In the genomic region with DNA sequence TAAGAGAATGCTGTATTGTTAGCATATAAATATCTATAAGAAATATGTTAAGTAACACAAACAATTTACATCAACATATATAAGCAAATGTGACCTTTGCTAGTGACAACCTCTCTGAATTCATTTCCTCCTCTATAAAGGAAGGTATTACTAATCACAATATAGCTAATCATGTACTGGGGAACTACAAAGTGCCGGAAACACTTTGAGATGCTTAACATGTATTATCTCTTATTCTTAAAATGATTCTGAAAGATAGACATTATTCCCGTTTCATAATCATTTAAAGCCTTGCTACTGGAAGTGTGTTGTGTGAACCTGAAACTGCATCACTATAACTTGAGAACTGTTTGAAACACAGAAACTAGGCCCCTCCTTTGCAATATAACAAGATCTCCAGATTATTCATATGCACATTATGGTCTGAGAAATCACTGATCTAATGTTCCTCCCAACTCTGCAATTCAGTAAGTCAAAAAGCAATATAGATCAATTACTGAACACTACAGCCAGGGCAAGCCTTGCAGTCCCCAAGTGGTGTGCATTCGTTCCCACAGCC, we compare ENCODE assay signal across 25 cellular contexts. TPM values are rescaled to one million over a fixed set of nuclear protein-coding genes. Genes with fewer than 3 reads are reported as not detected.
DNase-seq lines count a peak whose midpoint lies in the region; ATAC-seq and FAIRE-seq lines count a peak whose summit lies in the region.
"Had no signal": no experiment of that assay in that cellular context is flagged by ENCODE, and none has a peak within 500 bp of the region (broad histone marks: within the 10 kb centered on the region; RNA-seq: fewer than 3 reads in every experiment).

No MANE protein-coding gene starts in this region.

- H3K36me3 Mint-ChIP-seq in activated CD4-positive, alpha-beta T cell treated with anti-CD3 and anti-CD28 coated beads for 36 hours (ENCODE audit: low read depth), result peaks cover 19% of the 10 kb centered on the region
- peaks cover 3% of the 10 kb centered on the region for H3K36me3 Mint-ChIP-seq in activated naive CD4-positive, alpha-beta T cell treated with anti-CD3 and anti-CD28 coated beads for 36 hours (ENCODE audit: low read depth)
- H3K36me3 Mint-ChIP-seq in activated naive CD4-positive, alpha-beta T cell treated with anti-CD3 and anti-CD28 coated beads, Interleukin-2, amount 10 ng/mL, durations not matched to agents 7 days and 5 days, result peaks cover 11% of the 10 kb centered on the region
- peaks cover 2% of the 10 kb centered on the region for H3K36me3 Mint-ChIP-seq in T-helper 17 cell (ENCODE audit: low read depth)

- no peaks in the 10 kb centered on the region for H3K27me3 Mint-ChIP-seq in activated CD4-positive, alpha-beta T cell treated with anti-CD3 and anti-CD28 coated beads for 36 hours
- H3K27me3 Mint-ChIP-seq in activated naive CD4-positive, alpha-beta T cell treated with anti-CD3 and anti-CD28 coated beads for 36 hours (ENCODE audit: low read depth), result no peaks in the 10 kb centered on the region
- no peaks in the 10 kb centered on the region for H3K27me3 Mint-ChIP-seq in activated naive CD4-positive, alpha-beta T cell treated with anti-CD3 and anti-CD28 coated beads, Interleukin-2, amount 10 ng/mL, durations not matched to agents 7 days and 5 days
- H3K27me3 Mint-ChIP-seq in T-helper 17 cell, result no peaks in the 10 kb centered on the region
- H3K27me3 Mint-ChIP-seq: CD4-positive, alpha-beta memory T cell had no signal

- H3K4me1 ChIP-seq in small intestine (ENCODE audit: control insufficient read depth in 2 of 2, insufficient read depth in 1 of 2, low read depth in 1 of 2, low read length in 1 of 2), result peaks cover 0 to 5% of the 10 kb centered on the region in 2 donors
- H3K4me1 ChIP-seq in SJCRH30, result no peaks in the 10 kb centered on the region
- H3K4me1 ChIP-seq: A549; BE2C; BLaER1 treated with 17β-estradiol and CSF1 and Interleukin-3, amounts not matched to agents 10 nM and 100 nM had no signal

- POLR2A ChIA-PET in activated CD4-positive, alpha-beta T cell treated with anti-CD3 and anti-CD28 coated beads for 36 hours (lab: Charles Lee), result no interaction called here

- H3K9me3 Mint-ChIP-seq in activated CD4-positive, alpha-beta T cell treated with anti-CD3 and anti-CD28 coated beads for 36 hours (ENCODE audit: low read depth), result no peaks in the 10 kb centered on the region
- no peaks in the 10 kb centered on the region for H3K9me3 Mint-ChIP-seq in activated naive CD4-positive, alpha-beta T cell treated with anti-CD3 and anti-CD28 coated beads for 36 hours
- no peaks in the 10 kb centered on the region for H3K9me3 Mint-ChIP-seq in activated naive CD4-positive, alpha-beta T cell treated with anti-CD3 and anti-CD28 coated beads, Interleukin-2, amount 10 ng/mL, durations not matched to agents 7 days and 5 days
- H3K9me3 Mint-ChIP-seq: CD14-positive monocyte; CD4-positive, alpha-beta memory T cell; GM23338; H9 had no signal

- H3K36me3 ChIP-seq in small intestine (ENCODE audit: control insufficient read depth in 2 of 2, insufficient read depth in 2 of 2, low read length in 2 of 2), result peaks cover 4 to 5% of the 10 kb centered on the region in 2 donors
- H3K36me3 ChIP-seq in SJCRH30, result peaks cover 3% of the 10 kb centered on the region; the same call in 1 of the 2 replicates

- CTCF ChIA-PET in activated CD4-positive, alpha-beta T cell treated with anti-CD3 and anti-CD28 coated beads for 36 hours (lab: Charles Lee), result interaction anchor here (0.6 to 2.0 kb wide), 3 partner anchors 16 to 350 kb away, joined by 3 to 5 read pairs (median 3); no protein-coding TSS in a partner anchor
- CTCF ChIA-PET in activated naive CD4-positive, alpha-beta T cell treated with anti-CD3 and anti-CD28 coated beads for 36 hours (lab: Charles Lee), result no interaction called here
- CTCF ChIA-PET in activated naive CD4-positive, alpha-beta T cell treated with anti-CD3 and anti-CD28 coated beads, Interleukin-2, amount 10 ng/mL, durations not matched to agents 7 days and 5 days (lab: Charles Lee), result interaction anchor here (1.0 kb wide), 1 partner anchor 70 kb away, joined by 3 read pairs; no protein-coding TSS in a partner anchor

- no peak overlapping the region for H3K4me3 ChIP-seq in small intestine (ENCODE audit: low read depth in 1 of 2, low read length in 2 of 2)
- no peak overlapping the region for H3K4me3 ChIP-seq in SJCRH30
- H3K4me3 ChIP-seq: A549; BLaER1 treated with 17β-estradiol and CSF1 and Interleukin-3, amounts not matched to agents 10 nM and 100 nM; GM23338 had no signal

- intact Hi-C loops in activated CD4-positive, alpha-beta T cell treated with anti-CD3 and anti-CD28 coated beads for 36 hours (cut with DNase I, micrococcal nuclease), result no loop called here
- intact Hi-C loops in activated naive CD4-positive, alpha-beta T cell treated with anti-CD3 and anti-CD28 coated beads for 36 hours (cut with micrococcal nuclease), result no loop called here

- 62 to 81% (median 67%) methylated on average over 3 of the region's 3 CpGs for WGBS in small intestine, 3 donors

- H3K27ac ChIP-seq in small intestine (ENCODE audit: low read depth in 1 of 2, low read length in 1 of 2) (peak overlapping the region in 1 of 2 donors; percentile 74), SJCRH30 (no peak overlapping the region)
- H3K27ac ChIP-seq: A549; BLaER1 treated with 17β-estradiol and CSF1 and Interleukin-3, amounts not matched to agents 10 nM and 100 nM had no signal

- DNase-seq in activated CD4-positive, alpha-beta T cell treated with anti-CD3 and anti-CD28 coated beads for 36 hours, result no peak
- no peak for DNase-seq in activated CD4-positive, alpha-beta T cell treated with anti-CD3 and anti-CD28 coated beads, Interleukin-2, amount 50 U/mL, for 1 hour
- DNase-seq in activated naive CD4-positive, alpha-beta T cell treated with anti-CD3 and anti-CD28 coated beads for 36 hours, result no peak
- DNase-seq in activated naive CD4-positive, alpha-beta T cell treated with anti-CD3 and anti-CD28 coated beads, Interleukin-2, amount 10 ng/mL, durations not matched to agents 7 days and 5 days, result no peak
- DNase-seq in T-helper 17 cell (no peak), small intestine (peak; percentile 42), NCI-H526 treated with DMSO at 0.1 percent for 48 hours (lab: John Stamatoyannopoulos, UW) (no peak), SJCRH30 (no peak)
- DNase-seq: 8988T; ACHN; AML-193; BE2C; Calu3; CD4-positive, alpha-beta memory T cell; COR-L47; DMS53; DMS79 treated with DMSO at 0.1 percent for 48 hours; GF-D8; H9 had no signal

- H3K9me3 ChIP-seq in T-helper 17 cell (ENCODE audit: control insufficient read depth, low read length, poor library complexity, severe bottlenecking) (peaks cover 4% of the 10 kb centered on the region), small intestine (ENCODE audit: control insufficient read depth, low read depth) (no peaks in the 10 kb centered on the region), SJCRH30 (replicated peaks) (no peaks in the 10 kb centered on the region)
- H3K9me3 ChIP-seq: A549; BE2C; BLaER1 treated with 17β-estradiol and CSF1 and Interleukin-3, amounts not matched to agents 10 nM and 100 nM had no signal

- peaks cover 8% of the 10 kb centered on the region for H3K4me1 Mint-ChIP-seq in activated CD4-positive, alpha-beta T cell treated with anti-CD3 and anti-CD28 coated beads for 36 hours
- peaks cover 8% of the 10 kb centered on the region for H3K4me1 Mint-ChIP-seq in activated naive CD4-positive, alpha-beta T cell treated with anti-CD3 and anti-CD28 coated beads for 36 hours (ENCODE audit: low read depth)
- H3K4me1 Mint-ChIP-seq in activated naive CD4-positive, alpha-beta T cell treated with anti-CD3 and anti-CD28 coated beads, Interleukin-2, amount 10 ng/mL, durations not matched to agents 7 days and 5 days, result no peaks in the 10 kb centered on the region
- H3K4me1 Mint-ChIP-seq in T-helper 17 cell, result peaks cover 3% of the 10 kb centered on the region
- H3K4me1 Mint-ChIP-seq: CD14-positive monocyte, GM23338, H9 had no signal

- no peak for FAIRE-seq in small intestine (lab: Jason Lieb, UNC)
- FAIRE-seq: A549, GM18507 had no signal

- peak; percentile 80 for ATAC-seq in activated CD4-positive, alpha-beta T cell treated with anti-CD3 and anti-CD28 coated beads for 36 hours
- no peak for ATAC-seq in T-helper 17 cell
- ATAC-seq: A549, GM23338, HCT116 had no signal

- H3K4me3 Mint-ChIP-seq in activated CD4-positive, alpha-beta T cell treated with anti-CD3 and anti-CD28 coated beads for 36 hours, result no peak overlapping the region
- H3K4me3 Mint-ChIP-seq in activated naive CD4-positive, alpha-beta T cell treated with anti-CD3 and anti-CD28 coated beads for 36 hours, result no peak overlapping the region
- H3K4me3 Mint-ChIP-seq in activated naive CD4-positive, alpha-beta T cell treated with anti-CD3 and anti-CD28 coated beads, Interleukin-2, amount 10 ng/mL, durations not matched to agents 7 days and 5 days, result no peak overlapping the region
- H3K4me3 Mint-ChIP-seq in T-helper 17 cell, result no peak overlapping the region
- H3K4me3 Mint-ChIP-seq: CD14-positive monocyte; CD4-positive, alpha-beta memory T cell; GM23338; H9 had no signal

- no peak overlapping the region for H3K27ac Mint-ChIP-seq in activated CD4-positive, alpha-beta T cell treated with anti-CD3 and anti-CD28 coated beads for 36 hours
- peak overlapping the region; percentile 26 for H3K27ac Mint-ChIP-seq in activated naive CD4-positive, alpha-beta T cell treated with anti-CD3 and anti-CD28 coated beads for 36 hours
- no peak overlapping the region for H3K27ac Mint-ChIP-seq in activated naive CD4-positive, alpha-beta T cell treated with anti-CD3 and anti-CD28 coated beads, Interleukin-2, amount 10 ng/mL, durations not matched to agents 7 days and 5 days
- H3K27ac Mint-ChIP-seq in T-helper 17 cell, result peak overlapping the region; percentile 45
- H3K27ac Mint-ChIP-seq: CD14-positive monocyte, GM23338, H9 had no signal

- H3K27me3 ChIP-seq in small intestine (ENCODE audit: control insufficient read depth in 2 of 2, insufficient read depth in 2 of 2, low read length in 2 of 2) (no peaks in the 10 kb centered on the region), SJCRH30 (no peaks in the 10 kb centered on the region)
- H3K27me3 ChIP-seq: BE2C; BLaER1 treated with 17β-estradiol and CSF1 and Interleukin-3, amounts not matched to agents 10 nM and 100 nM had no signal

RNA-seq across cellular contexts. Expression of a gene that starts 54.0 kb away (rescaled TPM):
- total RNA-seq in activated CD4-positive, alpha-beta T cell treated with anti-CD3 and anti-CD28 coated beads for 36 hours, result 10 to 100 TPM in 1 of 2 experiments, 1 to 10 TPM in 1; 9.8 to 10.3 TPM
- total RNA-seq in activated naive CD4-positive, alpha-beta T cell treated with anti-CD3 and anti-CD28 coated beads for 36 hours, result 10 to 100 TPM; 10.7 to 12.1 TPM
- 1 to 10 TPM; 6.8 to 7.9 TPM for total RNA-seq in T-helper 17 cell
- 1 to 10 TPM; 5.4 to 7.6 (median 6.5) TPM for polyA plus RNA-seq in small intestine
- 16.7 and 19.4 TPM in 2 replicates for total RNA-seq in SJCRH30 (2014; rRNA removed; shearing (Covaris generic))

Comparison
In these comparisons a context has a peak if more than half of its experiments do, and no peak if none do; other contexts are left out.
1. H3K27ac Mint-ChIP-seq: peak in activated naive CD4-positive, alpha-beta T cell treated with anti-CD3 and anti-CD28 coated beads for 36 hours (single experiment) and T-helper 17 cell (single experiment); none in activated CD4-positive, alpha-beta T cell treated with anti-CD3 and anti-CD28 coated beads for 36 hours (single experiment) and activated naive CD4-positive, alpha-beta T cell treated with anti-CD3 and anti-CD28 coated beads, Interleukin-2, amount 10 ng/mL, durations not matched to agents 7 days and 5 days (single experiment).